In the genomic region with DNA sequence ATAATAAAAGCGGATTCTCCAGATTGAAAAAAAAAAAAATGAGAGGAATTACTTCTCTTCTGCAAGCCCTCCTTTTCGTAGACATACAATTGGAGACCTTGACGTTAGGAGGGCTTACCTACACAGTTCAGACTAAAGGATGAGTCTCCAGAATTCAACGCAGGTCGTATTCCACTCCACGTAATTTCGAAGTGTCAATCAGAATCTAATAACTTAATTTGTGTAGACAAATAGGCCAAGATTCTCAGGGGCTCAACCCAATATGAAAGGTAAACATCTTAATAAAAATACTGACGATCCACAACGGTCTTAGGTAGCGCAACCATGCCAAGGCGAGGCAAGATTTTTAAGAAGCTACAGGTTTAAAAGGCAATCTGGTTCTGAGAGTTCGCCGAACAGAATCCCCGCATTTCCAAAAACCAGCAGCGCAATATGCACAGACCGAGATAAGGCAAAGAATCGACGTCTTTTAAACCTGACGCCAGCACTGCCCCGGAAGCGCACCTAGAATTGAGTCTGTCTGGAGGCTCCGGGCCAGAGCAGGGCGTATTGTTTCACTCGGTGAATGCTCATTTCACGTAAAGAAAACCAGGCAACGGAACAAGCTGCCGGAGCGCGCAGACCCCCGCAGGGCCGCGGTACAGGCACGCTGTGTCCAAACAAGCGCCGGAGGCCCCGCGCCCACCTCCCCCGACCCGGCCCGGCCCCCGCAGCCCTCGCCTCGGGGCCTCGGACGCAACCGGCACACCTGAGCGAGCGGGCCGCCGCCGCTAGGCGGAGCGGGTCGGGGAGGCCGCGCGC, we compare ENCODE assay signal across 1 cellular context.
TF ChIP-seq lines count a peak whose summit lies in the region.

No MANE protein-coding gene starts in this region.

TF ChIP-seq in K562, 482 proteins besides CTCF, POLR2A, EP300 and RAD21 (continued from another document and continues in another):
- TF ChIP-seq, protein P1, sequence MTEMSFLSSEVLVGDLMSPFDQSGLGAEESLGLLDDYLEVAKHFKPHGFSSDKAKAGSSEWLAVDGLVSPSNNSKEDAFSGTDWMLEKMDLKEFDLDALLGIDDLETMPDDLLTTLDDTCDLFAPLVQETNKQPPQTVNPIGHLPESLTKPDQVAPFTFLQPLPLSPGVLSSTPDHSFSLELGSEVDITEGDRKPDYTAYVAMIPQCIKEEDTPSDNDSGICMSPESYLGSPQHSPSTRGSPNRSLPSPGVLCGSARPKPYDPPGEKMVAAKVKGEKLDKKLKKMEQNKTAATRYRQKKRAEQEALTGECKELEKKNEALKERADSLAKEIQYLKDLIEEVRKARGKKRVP (CRISPR knock-in tag; IDR thresholded peaks at IDR 0.05) = no peak
- no peak for TF ChIP-seq MAFF (IDR thresholded peaks at IDR 0.05; ENCODE audit: low read length)
- TF ChIP-seq ELF4 (CRISPR knock-in tag; IDR thresholded peaks at IDR 0.05) = peak; percentile 65; the same call in 1 of the 2 replicates
- TF ChIP-seq, protein P2, sequence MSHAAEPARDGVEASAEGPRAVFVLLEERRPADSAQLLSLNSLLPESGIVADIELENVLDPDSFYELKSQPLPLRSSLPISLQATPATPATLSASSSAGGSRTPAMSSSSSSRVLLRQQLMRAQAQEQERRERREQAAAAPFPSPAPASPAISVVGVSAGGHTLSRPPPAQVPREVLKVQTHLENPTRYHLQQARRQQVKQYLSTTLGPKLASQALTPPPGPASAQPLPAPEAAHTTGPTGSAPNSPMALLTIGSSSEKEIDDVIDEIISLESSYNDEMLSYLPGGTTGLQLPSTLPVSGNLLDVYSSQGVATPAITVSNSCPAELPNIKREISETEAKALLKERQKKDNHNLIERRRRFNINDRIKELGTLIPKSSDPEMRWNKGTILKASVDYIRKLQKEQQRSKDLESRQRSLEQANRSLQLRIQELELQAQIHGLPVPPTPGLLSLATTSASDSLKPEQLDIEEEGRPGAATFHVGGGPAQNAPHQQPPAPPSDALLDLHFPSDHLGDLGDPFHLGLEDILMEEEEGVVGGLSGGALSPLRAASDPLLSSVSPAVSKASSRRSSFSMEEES (CRISPR knock-in tag; IDR thresholded peaks at IDR 0.05) = no peak
- TF ChIP-seq CBFA2T3 (IDR thresholded peaks at IDR 0.05) = peak; percentile 81
- TF ChIP-seq SPI1 (IDR thresholded peaks at IDR 0.05; ENCODE audit: borderline replicate concordance, low read depth, low read length) = no peak
- TF ChIP-seq CBFB (CRISPR knock-in tag; IDR thresholded peaks at IDR 0.05) = no peak
- 0 out of 4 replicates have a peak, but pooled peaks of 1 of the 2 experiments have one; percentile 36 for TF ChIP-seq ARNT (IDR thresholded peaks at IDR 0.05)
- no peak for TF ChIP-seq ZNF174 (CRISPR knock-in tag; IDR thresholded peaks at IDR 0.05)
- no peak for TF ChIP-seq CBX3 (IDR thresholded peaks at IDR 0.05; ENCODE audit: borderline replicate concordance in 1 of 2, low read length in 2 of 2)
- TF ChIP-seq, protein P3, sequence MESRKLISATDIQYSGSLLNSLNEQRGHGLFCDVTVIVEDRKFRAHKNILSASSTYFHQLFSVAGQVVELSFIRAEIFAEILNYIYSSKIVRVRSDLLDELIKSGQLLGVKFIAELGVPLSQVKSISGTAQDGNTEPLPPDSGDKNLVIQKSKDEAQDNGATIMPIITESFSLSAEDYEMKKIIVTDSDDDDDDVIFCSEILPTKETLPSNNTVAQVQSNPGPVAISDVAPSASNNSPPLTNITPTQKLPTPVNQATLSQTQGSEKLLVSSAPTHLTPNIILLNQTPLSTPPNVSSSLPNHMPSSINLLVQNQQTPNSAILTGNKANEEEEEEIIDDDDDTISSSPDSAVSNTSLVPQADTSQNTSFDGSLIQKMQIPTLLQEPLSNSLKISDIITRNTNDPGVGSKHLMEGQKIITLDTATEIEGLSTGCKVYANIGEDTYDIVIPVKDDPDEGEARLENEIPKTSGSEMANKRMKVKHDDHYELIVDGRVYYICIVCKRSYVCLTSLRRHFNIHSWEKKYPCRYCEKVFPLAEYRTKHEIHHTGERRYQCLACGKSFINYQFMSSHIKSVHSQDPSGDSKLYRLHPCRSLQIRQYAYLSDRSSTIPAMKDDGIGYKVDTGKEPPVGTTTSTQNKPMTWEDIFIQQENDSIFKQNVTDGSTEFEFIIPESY (CRISPR knock-in tag; IDR thresholded peaks at IDR 0.05) = peak; percentile 38; the same call in 1 of the 2 replicates
- TF ChIP-seq SMARCC2 (IDR thresholded peaks at IDR 0.05; ENCODE audit: low read depth) = no peak
- TF ChIP-seq, protein P4, sequence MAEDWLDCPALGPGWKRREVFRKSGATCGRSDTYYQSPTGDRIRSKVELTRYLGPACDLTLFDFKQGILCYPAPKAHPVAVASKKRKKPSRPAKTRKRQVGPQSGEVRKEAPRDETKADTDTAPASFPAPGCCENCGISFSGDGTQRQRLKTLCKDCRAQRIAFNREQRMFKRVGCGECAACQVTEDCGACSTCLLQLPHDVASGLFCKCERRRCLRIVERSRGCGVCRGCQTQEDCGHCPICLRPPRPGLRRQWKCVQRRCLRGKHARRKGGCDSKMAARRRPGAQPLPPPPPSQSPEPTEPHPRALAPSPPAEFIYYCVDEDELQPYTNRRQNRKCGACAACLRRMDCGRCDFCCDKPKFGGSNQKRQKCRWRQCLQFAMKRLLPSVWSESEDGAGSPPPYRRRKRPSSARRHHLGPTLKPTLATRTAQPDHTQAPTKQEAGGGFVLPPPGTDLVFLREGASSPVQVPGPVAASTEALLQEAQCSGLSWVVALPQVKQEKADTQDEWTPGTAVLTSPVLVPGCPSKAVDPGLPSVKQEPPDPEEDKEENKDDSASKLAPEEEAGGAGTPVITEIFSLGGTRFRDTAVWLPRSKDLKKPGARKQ (CRISPR knock-in tag; IDR thresholded peaks at IDR 0.05) = no peak
- TF ChIP-seq ZBTB7A (IDR thresholded peaks at IDR 0.05; ENCODE audit: borderline replicate concordance, control insufficient read depth, low read depth, low read length) = peak; percentile 83; the same call in 1 of the 2 replicates
- 0 out of 2 replicates have a peak, but pooled peaks have one; percentile 40 for TF ChIP-seq JUND (IDR thresholded peaks at IDR 0.05; ENCODE audit: borderline replicate concordance, low read depth, low read length)
- TF ChIP-seq JUND (tag; IDR thresholded peaks at IDR 0.05; ENCODE audit: borderline replicate concordance, low read depth, low read length) = no peak; the same call in 2 of the 3 replicates
- TF ChIP-seq, protein P5, sequence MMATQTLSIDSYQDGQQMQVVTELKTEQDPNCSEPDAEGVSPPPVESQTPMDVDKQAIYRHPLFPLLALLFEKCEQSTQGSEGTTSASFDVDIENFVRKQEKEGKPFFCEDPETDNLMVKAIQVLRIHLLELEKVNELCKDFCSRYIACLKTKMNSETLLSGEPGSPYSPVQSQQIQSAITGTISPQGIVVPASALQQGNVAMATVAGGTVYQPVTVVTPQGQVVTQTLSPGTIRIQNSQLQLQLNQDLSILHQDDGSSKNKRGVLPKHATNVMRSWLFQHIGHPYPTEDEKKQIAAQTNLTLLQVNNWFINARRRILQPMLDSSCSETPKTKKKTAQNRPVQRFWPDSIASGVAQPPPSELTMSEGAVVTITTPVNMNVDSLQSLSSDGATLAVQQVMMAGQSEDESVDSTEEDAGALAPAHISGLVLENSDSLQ (IDR thresholded peaks at IDR 0.05) = peak; percentile 71
- TF ChIP-seq MAFK (IDR thresholded peaks at IDR 0.05; ENCODE audit: low read length) = no peak
- no peak for TF ChIP-seq FOXA1 (IDR thresholded peaks at IDR 0.05; ENCODE audit: borderline replicate concordance)
- peak in 1 of 2 experiments; percentile 58; a peak in 1 of 4 replicates for TF ChIP-seq FOXK2 (conservative IDR thresholded peaks at IDR 0.05 in 1 of 2, IDR thresholded peaks at IDR 0.05 in 1 of 2; ENCODE audit: low read depth in 2 of 2)
- no peak for TF ChIP-seq ZNF224 (CRISPR knock-in tag; IDR thresholded peaks at IDR 0.05)
- peak; percentile 80; the same call in 1 of the 2 replicates for TF ChIP-seq ETV5 (CRISPR knock-in tag; IDR thresholded peaks at IDR 0.05; ENCODE audit: low read depth)
- no peak for TF ChIP-seq NONO (IDR thresholded peaks at IDR 0.05; ENCODE audit: low read depth in 2 of 2, low read length in 1 of 2)
- no peak for TF ChIP-seq RHOXF2B (CRISPR knock-in tag; conservative IDR thresholded peaks at IDR 0.05)
- TF ChIP-seq DPF2 (IDR thresholded peaks at IDR 0.05) = peak; percentile 70
- 0 out of 2 replicates have a peak, but pooled peaks have one; percentile 50 for TF ChIP-seq MIER1 (IDR thresholded peaks at IDR 0.05; ENCODE audit: low read depth)
- no peak for TF ChIP-seq POLR2AphosphoS2 (IDR thresholded peaks at IDR 0.05; ENCODE audit: low read length)
- TF ChIP-seq BRD4 (IDR thresholded peaks at IDR 0.05) = no peak
- TF ChIP-seq MTA2 (IDR thresholded peaks at IDR 0.05; ENCODE audit: low read depth) = 0 out of 2 replicates have a peak, but pooled peaks have one; percentile 38
- TF ChIP-seq SMARCA5 (IDR thresholded peaks at IDR 0.05) = no peak
- no peak for TF ChIP-seq KLF10 (CRISPR knock-in tag; IDR thresholded peaks at IDR 0.05)
- peak; percentile 64 for TF ChIP-seq TAL1 (IDR thresholded peaks at IDR 0.05)
- no peak for TF ChIP-seq ZNF696 (CRISPR knock-in tag; conservative IDR thresholded peaks at IDR 0.05)
- peak; percentile 67; the same call in 1 of the 2 replicates for TF ChIP-seq POLR2AphosphoS5 (IDR thresholded peaks at IDR 0.05; ENCODE audit: control insufficient read depth, insufficient read depth, low read depth, low read length)
- peak; percentile 22 to 90; a peak in 3 of 4 replicates for TF ChIP-seq RCOR1 (IDR thresholded peaks at IDR 0.05; ENCODE audit: borderline replicate concordance in 1 of 2, low read depth in 2 of 2, low read length in 2 of 2)
- no peak for TF ChIP-seq DDX20 (tag; IDR thresholded peaks at IDR 0.05; ENCODE audit: low read depth)
- no peak for TF ChIP-seq ZC3H4 (CRISPR knock-in tag; IDR thresholded peaks at IDR 0.05; ENCODE audit: borderline replicate concordance)
- no peak for TF ChIP-seq ZNF311 (CRISPR knock-in tag; IDR thresholded peaks at IDR 0.05)
- TF ChIP-seq PCBP2 (IDR thresholded peaks at IDR 0.05; ENCODE audit: low read depth, low read length, poor library complexity, severe bottlenecking) = no peak
- no peak for TF ChIP-seq ZNF165 (CRISPR knock-in tag; IDR thresholded peaks at IDR 0.05; ENCODE audit: borderline replicate concordance)
- TF ChIP-seq ZBED1 (IDR thresholded peaks at IDR 0.05) = no peak; the same call in 1 of the 2 replicates
- TF ChIP-seq SMAD2 (IDR thresholded peaks at IDR 0.05; ENCODE audit: low read depth, low read length) = no peak
- TF ChIP-seq TEAD2 (tag; IDR thresholded peaks at IDR 0.05) = no peak
- TF ChIP-seq, protein P6, sequence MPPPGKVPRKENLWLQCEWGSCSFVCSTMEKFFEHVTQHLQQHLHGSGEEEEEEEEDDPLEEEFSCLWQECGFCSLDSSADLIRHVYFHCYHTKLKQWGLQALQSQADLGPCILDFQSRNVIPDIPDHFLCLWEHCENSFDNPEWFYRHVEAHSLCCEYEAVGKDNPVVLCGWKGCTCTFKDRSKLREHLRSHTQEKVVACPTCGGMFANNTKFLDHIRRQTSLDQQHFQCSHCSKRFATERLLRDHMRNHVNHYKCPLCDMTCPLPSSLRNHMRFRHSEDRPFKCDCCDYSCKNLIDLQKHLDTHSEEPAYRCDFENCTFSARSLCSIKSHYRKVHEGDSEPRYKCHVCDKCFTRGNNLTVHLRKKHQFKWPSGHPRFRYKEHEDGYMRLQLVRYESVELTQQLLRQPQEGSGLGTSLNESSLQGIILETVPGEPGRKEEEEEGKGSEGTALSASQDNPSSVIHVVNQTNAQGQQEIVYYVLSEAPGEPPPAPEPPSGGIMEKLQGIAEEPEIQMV (tag; conservative IDR thresholded peaks at IDR 0.05; ENCODE audit: low read depth) = 0 out of 2 replicates have a peak, but pooled peaks have one; percentile 13
- no peak for TF ChIP-seq IRF2 (CRISPR knock-in tag; IDR thresholded peaks at IDR 0.05)
- TF ChIP-seq ZNF232 (CRISPR knock-in tag; IDR thresholded peaks at IDR 0.05) = no peak
- no peak for TF ChIP-seq ZNF830 (CRISPR knock-in tag; IDR thresholded peaks at IDR 0.05)
- TF ChIP-seq ESRRA (IDR thresholded peaks at IDR 0.05; ENCODE audit: borderline replicate concordance, low read depth) = no peak
- TF ChIP-seq, protein P7, sequence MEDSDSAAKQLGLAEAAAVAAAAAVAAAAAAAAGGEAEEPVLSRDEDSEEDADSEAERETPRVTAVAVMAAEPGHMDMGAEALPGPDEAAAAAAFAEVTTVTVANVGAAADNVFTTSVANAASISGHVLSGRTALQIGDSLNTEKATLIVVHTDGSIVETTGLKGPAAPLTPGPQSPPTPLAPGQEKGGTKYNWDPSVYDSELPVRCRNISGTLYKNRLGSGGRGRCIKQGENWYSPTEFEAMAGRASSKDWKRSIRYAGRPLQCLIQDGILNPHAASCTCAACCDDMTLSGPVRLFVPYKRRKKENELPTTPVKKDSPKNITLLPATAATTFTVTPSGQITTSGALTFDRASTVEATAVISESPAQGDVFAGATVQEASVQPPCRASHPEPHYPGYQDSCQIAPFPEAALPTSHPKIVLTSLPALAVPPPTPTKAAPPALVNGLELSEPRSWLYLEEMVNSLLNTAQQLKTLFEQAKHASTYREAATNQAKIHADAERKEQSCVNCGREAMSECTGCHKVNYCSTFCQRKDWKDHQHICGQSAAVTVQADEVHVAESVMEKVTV (CRISPR knock-in tag; IDR thresholded peaks at IDR 0.05) = no peak
- no peak for TF ChIP-seq MTA3 (IDR thresholded peaks at IDR 0.05; ENCODE audit: borderline replicate concordance)
- TF ChIP-seq, protein P8, sequence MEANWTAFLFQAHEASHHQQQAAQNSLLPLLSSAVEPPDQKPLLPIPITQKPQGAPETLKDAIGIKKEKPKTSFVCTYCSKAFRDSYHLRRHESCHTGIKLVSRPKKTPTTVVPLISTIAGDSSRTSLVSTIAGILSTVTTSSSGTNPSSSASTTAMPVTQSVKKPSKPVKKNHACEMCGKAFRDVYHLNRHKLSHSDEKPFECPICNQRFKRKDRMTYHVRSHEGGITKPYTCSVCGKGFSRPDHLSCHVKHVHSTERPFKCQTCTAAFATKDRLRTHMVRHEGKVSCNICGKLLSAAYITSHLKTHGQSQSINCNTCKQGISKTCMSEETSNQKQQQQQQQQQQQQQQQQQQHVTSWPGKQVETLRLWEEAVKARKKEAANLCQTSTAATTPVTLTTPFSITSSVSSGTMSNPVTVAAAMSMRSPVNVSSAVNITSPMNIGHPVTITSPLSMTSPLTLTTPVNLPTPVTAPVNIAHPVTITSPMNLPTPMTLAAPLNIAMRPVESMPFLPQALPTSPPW (CRISPR knock-in tag; IDR thresholded peaks at IDR 0.05) = no peak
- TF ChIP-seq PURB (CRISPR knock-in tag; IDR thresholded peaks at IDR 0.05; ENCODE audit: low read depth) = no peak
- no peak for TF ChIP-seq PCBP1 (IDR thresholded peaks at IDR 0.05; ENCODE audit: low read depth, low read length, poor library complexity, severe bottlenecking)
- no peak; the same call in 1 of the 2 replicates for TF ChIP-seq SIN3B (IDR thresholded peaks at IDR 0.05; ENCODE audit: low read depth)
- no peak for TF ChIP-seq WHSC1 (IDR thresholded peaks at IDR 0.05; ENCODE audit: low read length)
